35 cellular contexts compared by ENCODE assay signal in genomic region chr12:97910559-97910958, GRCh38.
"Had no signal": no experiment of that assay in that cellular context is flagged by ENCODE, and none has a peak within 500 bp of the region (broad histone marks: within the 10 kb centered on the region; RNA-seq: fewer than 3 reads in every experiment).

No MANE protein-coding gene starts in this region.

- H3K36me3 ChIP-seq: brain microvascular endothelial cell, breast epithelium had no signal

- H3K27ac Mint-ChIP-seq: activated B cell treated with CpG ODN at 0.5 μM for 24 hours; activated CD4-positive, alpha-beta memory T cell treated with anti-CD3 and anti-CD28 coated beads for 36 hours; activated CD4-positive, alpha-beta T cell treated with anti-CD3 and anti-CD28 coated beads, Interleukin-2, amount 10 ng/mL, durations not matched to agents 24 days and 14 days; activated CD8-positive, alpha-beta T cell treated with anti-CD3 and anti-CD28 coated beads for 36 hours; activated naive CD4-positive, alpha-beta T cell treated with anti-CD3 and anti-CD28 coated beads, Interleukin-2, amount 10 ng/mL, durations not matched to agents 7 days and 5 days; activated naive CD4-positive, alpha-beta T cell treated with anti-CD3 and anti-CD28 coated beads, Interleukin-2, amount 50 U/mL, for 24 hours; activated naive CD8-positive, alpha-beta T cell; activated naive CD8-positive, alpha-beta T cell treated with anti-CD3 and anti-CD28 coated beads, Interleukin-2, amount 10 ng/mL, durations not matched to agents 7 days and 5 days; activated naive CD8-positive, alpha-beta T cell treated with anti-CD3 and anti-CD28 coated beads, Interleukin-2, amount 50 U/mL, for 24 hours; activated T-cell treated with anti-CD3 and anti-CD28 coated beads, Interleukin-2, amount 50 U/mL, for 24 hours; activated T-helper 2 cell treated with anti-CD3 and anti-CD28 coated beads, Interferon-gamma antibody, Interleukin-2, Interleukin-4, amounts not matched to agents 10 μg/mL and 5 μg/mL and 100 μg/mL, durations not matched to agents 14 hours and 24 hours and 36 hours; T-helper 1 cell treated with Interleukin-12 subunit alpha and Interleukin-12 subunit beta and Interleukin-4 antibody, amounts not matched to agents 30 μg/mL and 1 μg/mL, for 36 hours; T-helper 2 cell treated with Interferon-gamma antibody and Interleukin-4, amounts not matched to agents 5 μg/mL and 100 μg/mL, for 36 hours had no signal

- H3K4me1 Mint-ChIP-seq: activated B cell treated with CpG ODN at 0.5 μM for 24 hours; activated CD4-positive, alpha-beta T cell treated with anti-CD3 and anti-CD28 coated beads, Interleukin-2, amount 10 ng/mL, durations not matched to agents 24 days and 14 days; activated naive CD4-positive, alpha-beta T cell treated with anti-CD3 and anti-CD28 coated beads, Interleukin-2, amount 10 ng/mL, durations not matched to agents 7 days and 5 days; activated naive CD4-positive, alpha-beta T cell treated with anti-CD3 and anti-CD28 coated beads, Interleukin-2, amount 50 U/mL, for 24 hours; activated naive CD8-positive, alpha-beta T cell treated with anti-CD3 and anti-CD28 coated beads, Interleukin-2, amount 10 ng/mL, durations not matched to agents 7 days and 5 days; activated naive CD8-positive, alpha-beta T cell treated with anti-CD3 and anti-CD28 coated beads, Interleukin-2, amount 50 U/mL, for 24 hours had no signal

- H3K27me3 ChIP-seq: body of pancreas, brain microvascular endothelial cell, breast epithelium had no signal

- H3K9me3 ChIP-seq: body of pancreas, breast epithelium had no signal

- ATAC-seq: activated CD8-positive, alpha-beta T cell treated with anti-CD3 and anti-CD28 coated beads for 36 hours; activated naive CD8-positive, alpha-beta T cell treated with anti-CD3 and anti-CD28 coated beads, Interleukin-2, amount 50 U/mL, for 24 hours; body of pancreas had no signal

- H3K4me1 ChIP-seq: body of pancreas, breast epithelium had no signal

- DNase-seq: activated B cell treated with CpG ODN at 0.5 μM for 24 hours; activated CD4-positive, alpha-beta memory T cell treated with anti-CD3 and anti-CD28 coated beads for 36 hours; activated CD4-positive, alpha-beta T cell treated with anti-CD3 and anti-CD28 coated beads for 4 hours; activated CD4-positive, alpha-beta T cell treated with anti-CD3 and anti-CD28 coated beads, Interleukin-2, amount 10 ng/mL, durations not matched to agents 24 days and 14 days; activated CD4-positive, alpha-beta T cell treated with anti-CD3 and anti-CD28 coated beads, Interleukin-2, amount 50 U/mL, for 1 hour; activated CD4-positive, alpha-beta T cell treated with anti-CD3 and anti-CD28 coated beads, Interleukin-2, amount 50 U/mL, for 4 hours; activated CD4-positive, CD25-positive, alpha-beta regulatory T cell treated with anti-CD3 and anti-CD28 coated beads, Interleukin-2, amount 50 U/mL, for 72 hours; activated CD8-positive, alpha-beta memory T cell treated with anti-CD3 and anti-CD28 coated beads, Interleukin-2, amount 50 U/mL, for 48 hours; activated CD8-positive, alpha-beta T cell treated with anti-CD3 and anti-CD28 coated beads for 36 hours; activated effector memory CD4-positive, alpha-beta T cell treated with Interleukin-2 at 50 U/mL for 16 hours; activated gamma-delta T cell; activated naive CD4-positive, alpha-beta T cell treated with anti-CD3 and anti-CD28 coated beads, Interleukin-2, amount 10 ng/mL, durations not matched to agents 7 days and 5 days; activated naive CD4-positive, alpha-beta T cell treated with Interleukin-2 at 50 U/mL for 16 hours; activated naive CD8-positive, alpha-beta T cell treated with anti-CD3 and anti-CD28 coated beads, Interleukin-2, amount 10 ng/mL, durations not matched to agents 7 days and 5 days; activated naive CD8-positive, alpha-beta T cell treated with anti-CD3 and anti-CD28 coated beads, Interleukin-2, amount 50 U/mL, for 24 hours; activated T-cell treated with anti-CD3 and anti-CD28 coated beads, Interleukin-2, amount 50 U/mL, for 24 hours; activated T-cell treated with anti-CD3 and anti-CD28 coated beads, Interleukin-2, amount 50 U/mL, for 48 hours; amygdala; anterior cingulate cortex; body of pancreas; brain microvascular endothelial cell; central memory CD4-positive, alpha-beta T cell; SW 1271; T-helper 1 cell; T-helper 2 cell; T-helper 9 cell had no signal

- H3K36me3 Mint-ChIP-seq: activated CD4-positive, alpha-beta memory T cell treated with anti-CD3 and anti-CD28 coated beads for 36 hours; activated naive CD4-positive, alpha-beta T cell treated with anti-CD3 and anti-CD28 coated beads, Interleukin-2, amount 10 ng/mL, durations not matched to agents 7 days and 5 days; activated naive CD4-positive, alpha-beta T cell treated with anti-CD3 and anti-CD28 coated beads, Interleukin-2, amount 50 U/mL, for 24 hours; activated naive CD8-positive, alpha-beta T cell; activated naive CD8-positive, alpha-beta T cell treated with anti-CD3 and anti-CD28 coated beads, Interleukin-2, amount 10 ng/mL, durations not matched to agents 7 days and 5 days had no signal

- H3K4me3 ChIP-seq: body of pancreas, breast epithelium had no signal

- H3K27ac ChIP-seq: body of pancreas, brain microvascular endothelial cell, breast epithelium, VCaP had no signal

- H3K9me3 Mint-ChIP-seq: activated B cell treated with CpG ODN at 0.5 μM for 24 hours; activated CD4-positive, alpha-beta memory T cell treated with anti-CD3 and anti-CD28 coated beads for 36 hours; activated CD4-positive, alpha-beta T cell treated with anti-CD3 and anti-CD28 coated beads, Interleukin-2, amount 10 ng/mL, durations not matched to agents 24 days and 14 days; activated CD8-positive, alpha-beta T cell treated with anti-CD3 and anti-CD28 coated beads for 36 hours; activated naive CD4-positive, alpha-beta T cell treated with anti-CD3 and anti-CD28 coated beads, Interleukin-2, amount 10 ng/mL, durations not matched to agents 7 days and 5 days; activated naive CD4-positive, alpha-beta T cell treated with anti-CD3 and anti-CD28 coated beads, Interleukin-2, amount 50 U/mL, for 24 hours; activated naive CD8-positive, alpha-beta T cell treated with anti-CD3 and anti-CD28 coated beads, Interleukin-2, amount 10 ng/mL, durations not matched to agents 7 days and 5 days; activated naive CD8-positive, alpha-beta T cell treated with anti-CD3 and anti-CD28 coated beads, Interleukin-2, amount 50 U/mL, for 24 hours; activated T-cell treated with anti-CD3 and anti-CD28 coated beads, Interleukin-2, amount 50 U/mL, for 24 hours; activated T-helper 2 cell treated with anti-CD3 and anti-CD28 coated beads, Interferon-gamma antibody, Interleukin-2, Interleukin-4, amounts not matched to agents 10 μg/mL and 5 μg/mL and 100 μg/mL, durations not matched to agents 14 hours and 24 hours and 36 hours; T-helper 1 cell treated with Interleukin-12 subunit alpha and Interleukin-12 subunit beta and Interleukin-4 antibody, amounts not matched to agents 30 μg/mL and 1 μg/mL, for 36 hours; T-helper 2 cell treated with Interferon-gamma antibody and Interleukin-4, amounts not matched to agents 5 μg/mL and 100 μg/mL, for 36 hours had no signal

- H3K4me3 Mint-ChIP-seq: activated B cell treated with CpG ODN at 0.5 μM for 24 hours; activated CD4-positive, alpha-beta memory T cell treated with anti-CD3 and anti-CD28 coated beads for 36 hours; activated CD4-positive, alpha-beta T cell treated with anti-CD3 and anti-CD28 coated beads, Interleukin-2, amount 10 ng/mL, durations not matched to agents 24 days and 14 days; activated CD8-positive, alpha-beta T cell treated with anti-CD3 and anti-CD28 coated beads for 36 hours; activated naive CD4-positive, alpha-beta T cell treated with anti-CD3 and anti-CD28 coated beads, Interleukin-2, amount 10 ng/mL, durations not matched to agents 7 days and 5 days; activated naive CD4-positive, alpha-beta T cell treated with anti-CD3 and anti-CD28 coated beads, Interleukin-2, amount 50 U/mL, for 24 hours; activated naive CD8-positive, alpha-beta T cell; activated naive CD8-positive, alpha-beta T cell treated with anti-CD3 and anti-CD28 coated beads, Interleukin-2, amount 10 ng/mL, durations not matched to agents 7 days and 5 days; activated naive CD8-positive, alpha-beta T cell treated with anti-CD3 and anti-CD28 coated beads, Interleukin-2, amount 50 U/mL, for 24 hours; activated T-cell treated with anti-CD3 and anti-CD28 coated beads, Interleukin-2, amount 50 U/mL, for 24 hours; T-helper 1 cell treated with Interleukin-12 subunit alpha and Interleukin-12 subunit beta and Interleukin-4 antibody, amounts not matched to agents 30 μg/mL and 1 μg/mL, for 36 hours; T-helper 2 cell treated with Interferon-gamma antibody and Interleukin-4, amounts not matched to agents 5 μg/mL and 100 μg/mL, for 36 hours had no signal

- FAIRE-seq: astrocyte, TTC549 had no signal

- H3K27me3 Mint-ChIP-seq: activated B cell treated with CpG ODN at 0.5 μM for 24 hours; activated CD4-positive, alpha-beta memory T cell treated with anti-CD3 and anti-CD28 coated beads for 36 hours; activated CD4-positive, alpha-beta T cell treated with anti-CD3 and anti-CD28 coated beads, Interleukin-2, amount 10 ng/mL, durations not matched to agents 24 days and 14 days; activated CD8-positive, alpha-beta T cell treated with anti-CD3 and anti-CD28 coated beads for 36 hours; activated naive CD4-positive, alpha-beta T cell treated with anti-CD3 and anti-CD28 coated beads, Interleukin-2, amount 10 ng/mL, durations not matched to agents 7 days and 5 days; activated naive CD8-positive, alpha-beta T cell; activated naive CD8-positive, alpha-beta T cell treated with anti-CD3 and anti-CD28 coated beads, Interleukin-2, amount 10 ng/mL, durations not matched to agents 7 days and 5 days; activated naive CD8-positive, alpha-beta T cell treated with anti-CD3 and anti-CD28 coated beads, Interleukin-2, amount 50 U/mL, for 24 hours; activated T-cell treated with anti-CD3 and anti-CD28 coated beads, Interleukin-2, amount 50 U/mL, for 24 hours had no signal
